21 cellular contexts compared by ENCODE assay signal in the genomic region with DNA sequence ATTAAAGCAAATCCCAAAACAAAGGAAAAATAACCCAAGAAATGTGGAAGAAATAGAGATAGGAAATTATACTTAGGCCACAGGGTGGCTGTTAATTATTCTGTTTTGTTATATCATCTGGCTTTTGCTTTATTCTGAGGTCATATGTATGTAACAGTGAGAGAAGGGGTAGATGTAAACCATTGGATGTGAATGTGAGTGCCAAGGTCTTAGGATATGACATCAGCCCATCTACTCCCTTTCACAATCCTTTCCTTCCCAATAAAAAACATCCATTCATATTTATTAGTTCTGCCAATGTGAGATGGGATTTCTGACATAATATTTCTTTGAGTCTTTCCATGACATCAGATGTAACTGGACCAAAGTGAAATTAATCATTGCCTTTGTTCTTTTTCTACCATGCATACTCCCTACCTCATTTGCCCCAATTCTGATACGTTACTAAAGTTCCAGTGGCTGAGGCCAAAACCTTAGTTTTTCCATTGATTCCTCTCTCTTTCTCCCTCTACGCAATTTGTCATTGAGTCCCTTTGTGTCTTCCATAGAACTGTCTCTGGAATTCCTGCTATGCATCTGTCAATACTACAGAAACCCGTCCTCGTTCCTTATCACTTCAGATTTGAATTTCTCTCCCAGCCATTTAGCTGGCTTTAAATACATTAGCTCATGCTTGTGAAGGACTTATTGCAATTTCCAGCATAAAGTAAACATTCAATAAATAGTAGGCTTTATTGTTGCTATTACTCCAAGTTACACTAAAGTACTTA.
"Had no signal": no experiment of that assay in that cellular context is flagged by ENCODE, and none has a peak within 500 bp of the region (broad histone marks: within the 10 kb centered on the region; RNA-seq: fewer than 3 reads in every experiment).

No MANE protein-coding gene starts in this region.

- H3K4me3 ChIP-seq: adrenal gland, body of pancreas, pancreas, thoracic aorta, upper lobe of right lung had no signal

- ATAC-seq: activated CD4-positive, alpha-beta T cell treated with anti-CD3 and anti-CD28 coated beads for 36 hours; activated CD8-positive, alpha-beta memory T cell treated with anti-CD3 and anti-CD28 coated beads, Interleukin-2, amount 10 ng/mL, durations not matched to agents 7 days and 5 days; body of pancreas; pancreas; stimulated activated effector memory CD8-positive, alpha-beta T cell treated with anti-CD3 and anti-CD28 coated beads, Interleukin-12 subunit alpha, Interleukin-12 subunit beta, amount 100 ng/mL, for 72 hours; T-helper 17 cell; upper lobe of right lung had no signal

- H3K27me3 ChIP-seq: adrenal gland, body of pancreas, upper lobe of right lung had no signal

- H3K4me3 Mint-ChIP-seq: activated CD4-positive, alpha-beta memory T cell treated with anti-CD3 and anti-CD28 coated beads for 36 hours; activated CD4-positive, alpha-beta T cell treated with anti-CD3 and anti-CD28 coated beads for 36 hours; activated CD8-positive, alpha-beta memory T cell treated with anti-CD3 and anti-CD28 coated beads, Interleukin-2, amount 10 ng/mL, durations not matched to agents 7 days and 5 days; activated naive CD4-positive, alpha-beta T cell treated with anti-CD3 and anti-CD28 coated beads, Interleukin-2, amount 50 U/mL, for 24 hours; activated T-cell treated with anti-CD3 and anti-CD28 coated beads, Interleukin-2, amount 50 U/mL, for 24 hours; central memory CD8-positive, alpha-beta T cell; dendritic cell treated with granulocyte-macrophage colony-stimulating factor and Interleukin-4, amounts not matched to agents 40 ng/mL and 50 ng/mL, for 4 days; immature natural killer cell; nephron progenitor cell; stimulated activated effector memory CD8-positive, alpha-beta T cell treated with anti-CD3 and anti-CD28 coated beads, Interleukin-12 subunit alpha, Interleukin-12 subunit beta, amount 100 ng/mL, for 72 hours; T-helper 17 cell had no signal

- H3K27ac ChIP-seq: adrenal gland, body of pancreas, pancreas, thoracic aorta, upper lobe of right lung, WERI-Rb-1 had no signal

- DNase-seq: activated CD4-positive, alpha-beta memory T cell treated with anti-CD3 and anti-CD28 coated beads for 36 hours; activated CD4-positive, alpha-beta T cell treated with anti-CD3 and anti-CD28 coated beads for 36 hours; activated CD8-positive, alpha-beta memory T cell treated with anti-CD3 and anti-CD28 coated beads, Interleukin-2, amount 10 ng/mL, durations not matched to agents 7 days and 5 days; activated effector memory CD4-positive, alpha-beta T cell treated with Interleukin-2 at 50 U/mL for 16 hours; activated T-cell treated with anti-CD3 and anti-CD28 coated beads, Interleukin-2, amount 50 U/mL, for 24 hours; adrenal gland; body of pancreas; erythroblast; foreskin melanocyte; head of caudate nucleus; immature natural killer cell; nephron progenitor cell; pancreas; T-helper 17 cell; upper lobe of right lung; WERI-Rb-1 had no signal

- H3K27me3 Mint-ChIP-seq: activated CD4-positive, alpha-beta memory T cell treated with anti-CD3 and anti-CD28 coated beads for 36 hours; activated CD4-positive, alpha-beta T cell treated with anti-CD3 and anti-CD28 coated beads for 36 hours; activated CD8-positive, alpha-beta memory T cell treated with anti-CD3 and anti-CD28 coated beads, Interleukin-2, amount 10 ng/mL, durations not matched to agents 7 days and 5 days; activated naive CD4-positive, alpha-beta T cell treated with anti-CD3 and anti-CD28 coated beads, Interleukin-2, amount 50 U/mL, for 24 hours; activated T-cell treated with anti-CD3 and anti-CD28 coated beads, Interleukin-2, amount 50 U/mL, for 24 hours; central memory CD8-positive, alpha-beta T cell; dendritic cell treated with granulocyte-macrophage colony-stimulating factor and Interleukin-4, amounts not matched to agents 40 ng/mL and 50 ng/mL, for 4 days; T-helper 17 cell had no signal

- H3K36me3 ChIP-seq: adrenal gland, pancreas, thoracic aorta, upper lobe of right lung, WERI-Rb-1 had no signal

- H3K4me1 ChIP-seq: body of pancreas, pancreas, upper lobe of right lung had no signal

- H3K36me3 Mint-ChIP-seq: activated CD4-positive, alpha-beta memory T cell treated with anti-CD3 and anti-CD28 coated beads for 36 hours; activated CD8-positive, alpha-beta memory T cell treated with anti-CD3 and anti-CD28 coated beads, Interleukin-2, amount 10 ng/mL, durations not matched to agents 7 days and 5 days; activated naive CD4-positive, alpha-beta T cell treated with anti-CD3 and anti-CD28 coated beads, Interleukin-2, amount 50 U/mL, for 24 hours; immature natural killer cell; stimulated activated effector memory CD8-positive, alpha-beta T cell treated with anti-CD3 and anti-CD28 coated beads, Interleukin-12 subunit alpha, Interleukin-12 subunit beta, amount 100 ng/mL, for 72 hours had no signal

- H3K27ac Mint-ChIP-seq: activated CD4-positive, alpha-beta memory T cell treated with anti-CD3 and anti-CD28 coated beads for 36 hours; activated CD4-positive, alpha-beta T cell treated with anti-CD3 and anti-CD28 coated beads for 36 hours; activated CD8-positive, alpha-beta memory T cell treated with anti-CD3 and anti-CD28 coated beads, Interleukin-2, amount 10 ng/mL, durations not matched to agents 7 days and 5 days; activated naive CD4-positive, alpha-beta T cell treated with anti-CD3 and anti-CD28 coated beads, Interleukin-2, amount 50 U/mL, for 24 hours; activated T-cell treated with anti-CD3 and anti-CD28 coated beads, Interleukin-2, amount 50 U/mL, for 24 hours; dendritic cell treated with granulocyte-macrophage colony-stimulating factor and Interleukin-4, amounts not matched to agents 40 ng/mL and 50 ng/mL, for 4 days; immature natural killer cell; nephron progenitor cell; stimulated activated effector memory CD8-positive, alpha-beta T cell treated with anti-CD3 and anti-CD28 coated beads, Interleukin-12 subunit alpha, Interleukin-12 subunit beta, amount 100 ng/mL, for 72 hours; T-helper 17 cell had no signal

- H3K9me3 ChIP-seq: adrenal gland, body of pancreas, pancreas, thoracic aorta, upper lobe of right lung had no signal

- H3K4me1 Mint-ChIP-seq: activated CD4-positive, alpha-beta T cell treated with anti-CD3 and anti-CD28 coated beads for 36 hours; activated CD8-positive, alpha-beta memory T cell treated with anti-CD3 and anti-CD28 coated beads, Interleukin-2, amount 10 ng/mL, durations not matched to agents 7 days and 5 days; activated naive CD4-positive, alpha-beta T cell treated with anti-CD3 and anti-CD28 coated beads, Interleukin-2, amount 50 U/mL, for 24 hours; central memory CD8-positive, alpha-beta T cell; immature natural killer cell; stimulated activated effector memory CD8-positive, alpha-beta T cell treated with anti-CD3 and anti-CD28 coated beads, Interleukin-12 subunit alpha, Interleukin-12 subunit beta, amount 100 ng/mL, for 72 hours; T-helper 17 cell had no signal

- H3K9me3 Mint-ChIP-seq: activated CD4-positive, alpha-beta memory T cell treated with anti-CD3 and anti-CD28 coated beads for 36 hours; activated naive CD4-positive, alpha-beta T cell treated with anti-CD3 and anti-CD28 coated beads, Interleukin-2, amount 50 U/mL, for 24 hours; dendritic cell treated with granulocyte-macrophage colony-stimulating factor and Interleukin-4, amounts not matched to agents 40 ng/mL and 50 ng/mL, for 4 days; immature natural killer cell; nephron progenitor cell had no signal
